ENCODE assay signal across 8 cellular contexts in genomic region chr10:29636178-29636577, GRCh38. TPM values are rescaled to one million over a fixed set of nuclear protein-coding genes. Genes with fewer than 3 reads are reported as not detected.
DNase-seq lines count a peak whose midpoint lies in the region; ATAC-seq, FAIRE-seq and TF ChIP-seq lines count a peak whose summit lies in the region.

No MANE protein-coding gene starts in this region.

- peak overlapping the region; percentile 7 for H3K4me2 ChIP-seq in fibroblast of lung (ENCODE audit: extremely low read depth, insufficient read depth, low read length)
- H3K4me2 ChIP-seq in MM.1S (ENCODE audit: low read depth, low read length) = no peak overlapping the region

- H3K9me3 ChIP-seq in fibroblast of lung (ENCODE audit: control insufficient read depth, insufficient read depth, low read depth, low read length) (no peaks in the 10 kb centered on the region), MM.1S (replicated peaks; ENCODE audit: insufficient read depth, low read length) (no peaks in the 10 kb centered on the region)

- no peaks in the 10 kb centered on the region for H3K79me2 ChIP-seq in fibroblast of lung (ENCODE audit: control insufficient read depth, insufficient read depth, low read length)
- H3K79me2 ChIP-seq in MM.1S (ENCODE audit: low read length) = no peaks in the 10 kb centered on the region

- peaks cover 15% of the 10 kb centered on the region for H3K4me1 ChIP-seq in fibroblast of lung (ENCODE audit: control insufficient read depth, extremely low read depth, insufficient read depth, low read length)
- no peaks in the 10 kb centered on the region for H3K4me1 ChIP-seq in MM.1S (ENCODE audit: low read length)

- no peaks in the 10 kb centered on the region for H3K9me2 ChIP-seq in MM.1S (replicated peaks; ENCODE audit: insufficient read depth, low read length)

- no peak overlapping the region for H3K4me3 ChIP-seq in fibroblast of lung (replicated peaks in 1 of 4; ENCODE audit: control extremely low read depth in 1 of 4, insufficient read depth in 1 of 4, low read depth in 3 of 4, low read length in 4 of 4)
- H3K4me3 ChIP-seq in MM.1S (ENCODE audit: low read length) = no peak overlapping the region

- TF ChIP-seq CTCF in fibroblast of lung (conservative IDR thresholded peaks at IDR 0.05 in 1 of 2, IDR thresholded peaks at IDR 0.05 in 1 of 2; ENCODE audit: low read depth in 1 of 2, low read length in 2 of 2) (no peak), MM.1S (IDR thresholded peaks at IDR 0.05; ENCODE audit: low read length) (no peak)

- no peak overlapping the region for H2AFZ ChIP-seq in fibroblast of lung (ENCODE audit: low read length)
- no peak overlapping the region for H2AFZ ChIP-seq in MM.1S (ENCODE audit: low read length)

- intact Hi-C loops in sciatic nerve (cut with DNase I) = no loop called here

- H3F3A ChIP-seq in MM.1S (ENCODE audit: insufficient read depth, low read length) = no peaks in the 10 kb centered on the region

- no peaks in the 10 kb centered on the region for H4K20me1 ChIP-seq in fibroblast of lung (ENCODE audit: control insufficient read depth, extremely low read depth, insufficient read depth, low read length)
- H4K20me1 ChIP-seq in MM.1S (ENCODE audit: insufficient read depth, low read length) = no peaks in the 10 kb centered on the region

- H3K36me3 ChIP-seq in fibroblast of lung (ENCODE audit: control insufficient read depth, insufficient read depth, low read length) = no peaks in the 10 kb centered on the region
- H3K36me3 ChIP-seq in MM.1S (replicated peaks; ENCODE audit: insufficient read depth, low read length) = no peaks in the 10 kb centered on the region

- no peak for FAIRE-seq in RCC 7860 (lab: Jason Lieb, UNC)

- H3K9ac ChIP-seq in fibroblast of lung (ENCODE audit: insufficient read depth, low read length) = no peak overlapping the region
- H3K9ac ChIP-seq in MM.1S (ENCODE audit: low read length) = no peak overlapping the region

- H3K27me3 ChIP-seq in fibroblast of lung (ENCODE audit: control insufficient read depth, insufficient read depth, low read length) (no peaks in the 10 kb centered on the region), MM.1S (replicated peaks; ENCODE audit: insufficient read depth, low read length) (no peaks in the 10 kb centered on the region)

- DNase-seq in RCC 7860 (ENCODE audit: low spot score) (peak; percentile 34), fibroblast of lung (ENCODE audit: low read depth in 2 of 2) (peak; percentile 54 to 87), sciatic nerve (ENCODE audit: low spot score) (no peak), inferior parietal cortex (ENCODE audit: extremely low spot score) (no peak), NCI-H1694 (lab: John Stamatoyannopoulos, UW) (no peak), MM.1S (no peak)
- no peak for DNase-seq in activated CD4-positive, alpha-beta T cell treated with anti-CD3 and anti-CD28 coated beads for 4 hours

- ATAC-seq in GM21619 (IDR thresholded peaks at IDR 0.05; ENCODE audit: unreplicated experiment) = peak; percentile 9
- peak; percentile 65 for ATAC-seq in sciatic nerve

- peak overlapping the region; percentile 71 for H3K27ac ChIP-seq in fibroblast of lung (ENCODE audit: insufficient read depth, low read length)
- no peak overlapping the region for H3K27ac ChIP-seq in MM.1S (ENCODE audit: low read length)

RNA-seq across cellular contexts. Expression of gene SVIL, which starts 1.4 kb away (rescaled TPM):
- total RNA-seq in fibroblast of lung (60.9 and 94.3 TPM in 2 replicates), sciatic nerve (34.5 TPM)
- polyA plus RNA-seq in fibroblast of lung = 17.7 and 28.5 TPM in 2 replicates
- 24.0 and 29.5 TPM in 2 replicates for polyA plus RNA-seq in fibroblast of lung (2012)
- polyA minus RNA-seq in fibroblast of lung (ENCODE audit: low replicate concordance) = 92.1 and 148 TPM in 2 replicates

Comparison
In these comparisons a context has a peak if more than half of its experiments do, and no peak if none do; other contexts are left out.
1. DNase-seq: peak in RCC 7860 (single experiment) and fibroblast of lung (2 of 2); none in sciatic nerve (single experiment), inferior parietal cortex (single experiment), activated CD4-positive, alpha-beta T cell treated with anti-CD3 and anti-CD28 coated beads for 4 hours (0 of 2), NCI-H1694 (single experiment) and MM.1S (single experiment).